7 cellular contexts compared by ENCODE assay signal in genomic region chr7:32506266-32507054, GRCh38. TPM values are rescaled to one million over a fixed set of nuclear protein-coding genes. Genes with fewer than 3 reads are reported as not detected.
DNase-seq lines count a peak whose midpoint lies in the region; ATAC-seq and TF ChIP-seq lines count a peak whose summit lies in the region.

No MANE protein-coding gene starts in this region.

- peak overlapping the region; percentile 42 for H3K4me3 ChIP-seq in osteoblast (ENCODE audit: insufficient read depth, low read length)

- peaks cover 15% of the 10 kb centered on the region for H3K4me1 ChIP-seq in osteoblast (ENCODE audit: insufficient read depth, low read length)

- no peak for TF ChIP-seq CTCF in osteoblast (IDR thresholded peaks at IDR 0.05; ENCODE audit: extremely low read depth, low read depth, low read length)

- peaks cover 85% of the 10 kb centered on the region for H3K79me2 ChIP-seq in osteoblast (ENCODE audit: insufficient read depth, low read length)

- H3K4me1 Mint-ChIP-seq in activated T-helper 17 cell treated with anti-CD3 and anti-CD28 coated beads, Interleukin-2, amount 50 U/mL, for 72 hours: peaks cover 40% of the 10 kb centered on the region

- DNase-seq in osteoblast (ENCODE audit: insufficient read length, low spot score, missing footprints) (peak; percentile 85), OCI-M2 (lab: John Stamatoyannopoulos, UW; ENCODE audit: unreplicated experiment) (no peak)

- H3K9me3 Mint-ChIP-seq in activated T-helper 17 cell treated with anti-CD3 and anti-CD28 coated beads, Interleukin-2, amount 50 U/mL, for 72 hours: no peaks in the 10 kb centered on the region

- H3K4me3 Mint-ChIP-seq in activated T-helper 17 cell treated with anti-CD3 and anti-CD28 coated beads, Interleukin-2, amount 50 U/mL, for 72 hours: peak overlapping the region; percentile 35

- H3K27ac ChIP-seq in osteoblast (ENCODE audit: low read depth, low read length): peak overlapping the region; percentile 90

- H3K27ac Mint-ChIP-seq in activated T-helper 17 cell treated with anti-CD3 and anti-CD28 coated beads, Interleukin-2, amount 50 U/mL, for 72 hours: peak overlapping the region; percentile 90

- H3K27me3 ChIP-seq in osteoblast (ENCODE audit: insufficient read depth, low read length): no peaks in the 10 kb centered on the region

- no peaks in the 10 kb centered on the region for H3K27me3 Mint-ChIP-seq in activated T-helper 17 cell treated with anti-CD3 and anti-CD28 coated beads, Interleukin-2, amount 50 U/mL, for 72 hours

- no peaks in the 10 kb centered on the region for H3K36me3 ChIP-seq in osteoblast (ENCODE audit: insufficient read depth, low read length)

- peaks cover 30% of the 10 kb centered on the region for H3K36me3 Mint-ChIP-seq in activated T-helper 17 cell treated with anti-CD3 and anti-CD28 coated beads, Interleukin-2, amount 50 U/mL, for 72 hours (ENCODE audit: low read depth)

- peak overlapping the region; percentile 85 for H3K4me2 ChIP-seq in osteoblast (ENCODE audit: insufficient read depth, low read length)

- ATAC-seq in GM19043 (IDR thresholded peaks at IDR 0.05; ENCODE audit: low read depth, unreplicated experiment): peak; percentile 64
- ATAC-seq in HG03378 (IDR thresholded peaks at IDR 0.05; ENCODE audit: unreplicated experiment): peak; percentile 76
- peak; percentile 94 for ATAC-seq in activated T-helper 17 cell treated with anti-CD3 and anti-CD28 coated beads, Interleukin-2, amount 50 U/mL, for 72 hours (replicated peaks)
- no peak for ATAC-seq in GM19397 (IDR thresholded peaks at IDR 0.05; ENCODE audit: unreplicated experiment)
- no peak for ATAC-seq in GM21737 (IDR thresholded peaks at IDR 0.05; ENCODE audit: unreplicated experiment)

- H4K20me1 ChIP-seq in osteoblast (ENCODE audit: insufficient read depth, low read length): peaks cover 2% of the 10 kb centered on the region

- no peaks in the 10 kb centered on the region for H3K9me3 ChIP-seq in osteoblast (ENCODE audit: low read depth, low read length)

- H2AFZ ChIP-seq in osteoblast (ENCODE audit: low read length): no peak overlapping the region

RNA-seq across cellular contexts. Expression of gene AVL9, which starts 11.2 kb away (rescaled TPM):
- 10 to 100 TPM; 46.1 to 48.1 TPM for total RNA-seq in activated T-helper 17 cell treated with anti-CD3 and anti-CD28 coated beads, Interleukin-2, amount 50 U/mL, for 72 hours
- total RNA-seq in osteoblast: 30.9 and 32.2 TPM in 2 replicates

RNA-seq across cellular contexts. Expression of gene LSM5, which starts 16.3 kb away (rescaled TPM):
- 100 to 1,000 TPM in 1 of 2 donors, 10 to 100 TPM in 1; 69.0 to 111 TPM for total RNA-seq in activated T-helper 17 cell treated with anti-CD3 and anti-CD28 coated beads, Interleukin-2, amount 50 U/mL, for 72 hours
- total RNA-seq in osteoblast: 16.8 and 17.4 TPM in 2 replicates

Comparison
In these comparisons a context has a peak if more than half of its experiments do, and no peak if none do; other contexts are left out.
1. ATAC-seq: peak in GM19043 (single experiment), HG03378 (single experiment) and activated T-helper 17 cell treated with anti-CD3 and anti-CD28 coated beads, Interleukin-2, amount 50 U/mL, for 72 hours (single experiment); none in GM19397 (single experiment) and GM21737 (single experiment).